Comparison of ENCODE assay signal across 16 cellular contexts in the genomic region with DNA sequence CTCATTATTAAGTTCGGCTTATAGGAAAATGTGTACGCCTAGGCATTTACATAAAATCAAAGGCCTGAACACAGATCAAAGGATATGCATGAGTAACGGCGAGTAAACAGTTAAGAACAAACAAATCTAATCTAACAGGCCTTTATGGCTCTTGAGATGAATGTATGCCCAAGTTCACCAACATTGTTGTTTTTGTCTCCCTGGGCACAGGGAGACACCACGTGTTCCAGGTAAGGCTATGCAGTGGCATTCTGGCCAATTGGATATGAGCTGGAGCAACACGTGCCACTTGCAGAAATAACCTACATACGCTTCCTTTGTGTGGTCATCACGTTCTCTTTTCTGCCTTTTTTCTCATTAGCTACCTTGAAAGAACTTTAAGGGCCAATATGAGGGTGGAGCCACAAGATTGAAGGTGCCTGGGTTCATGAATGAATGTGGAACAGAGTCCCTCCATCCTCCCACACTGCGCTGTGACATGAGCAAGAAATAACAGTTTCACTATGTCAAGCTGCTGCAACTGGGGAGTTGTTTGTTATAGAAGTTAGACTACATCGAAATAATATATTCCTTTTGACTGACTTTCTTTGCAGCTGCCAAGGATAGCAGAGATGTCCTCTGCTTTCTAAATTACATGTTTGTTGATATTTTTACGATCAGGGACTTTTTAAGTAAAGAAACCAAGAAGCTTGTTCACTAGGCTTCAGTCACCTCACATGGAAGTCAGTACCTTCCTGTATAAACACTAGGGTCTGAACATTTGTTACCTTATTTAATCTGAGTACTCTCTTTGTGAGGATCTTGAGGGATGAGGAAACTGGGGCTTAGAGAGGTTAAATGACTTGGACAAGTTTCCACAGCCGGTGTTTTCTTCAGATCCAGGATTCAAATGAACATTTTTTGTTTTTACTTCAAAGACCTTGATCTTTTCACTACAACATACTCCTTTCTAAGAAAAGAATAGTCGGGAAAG.
A peak's percentile ranks its signal among the peaks of the same experiment; 100 is the strongest.
DNase-seq lines count a peak whose midpoint lies in the region; ATAC-seq and TF ChIP-seq lines count a peak whose summit lies in the region.
"Had no signal": no experiment of that assay in that cellular context is flagged by ENCODE, and none has a peak within 500 bp of the region (broad histone marks: within the 10 kb centered on the region; RNA-seq: fewer than 3 reads in every experiment).

No MANE protein-coding gene starts in this region.

- POLR2A ChIA-PET in PC-9 (lab: Charles Lee; ENCODE audit: unreplicated experiment), result interaction anchor here (0.6 to 0.7 kb wide), 2 partner anchors 10 to 101 kb away, joined by 3 to 8 read pairs; no protein-coding TSS in a partner anchor

- TF ChIP-seq CTCF in PC-9 (conservative IDR thresholded peaks at IDR 0.05) (no peak), mesothelial cell of epicardium (IDR thresholded peaks at IDR 0.05; ENCODE audit: unreplicated experiment) (no peak)

- H3K4me3 Mint-ChIP-seq in mesothelial cell of epicardium, result no peak overlapping the region
- H3K4me3 Mint-ChIP-seq: WTC11 had no signal

- no peak overlapping the region for H3K9ac ChIP-seq in BLaER1 treated with 17β-estradiol and CSF1 and Interleukin-3, amounts not matched to agents 10 nM and 100 nM

- no peak for ATAC-seq in HG03039 (IDR thresholded peaks at IDR 0.05; ENCODE audit: unreplicated experiment)
- ATAC-seq: gastroesophageal sphincter, WTC11 had no signal

- no TSS peak for BruUV-seq in PC-9 (replicated peaks; lab: Mats Ljungman, UMichigan)

- no peak overlapping the region; a peak in 2 of 20 replicates for H3K4me3 ChIP-seq in BLaER1 treated with 17β-estradiol and CSF1 and Interleukin-3, amounts not matched to agents 10 nM and 100 nM
- H3K4me3 ChIP-seq in PC-9, result no peak overlapping the region
- H3K4me3 ChIP-seq: ascending aorta, gastroesophageal sphincter, right atrium auricular region, SK-N-MC had no signal

- CTCF ChIA-PET in PC-9 (lab: Charles Lee), result interaction anchor here (0.6 kb wide), 1 partner anchor 21 kb away, joined by 3 read pairs; no protein-coding TSS in a partner anchor

- peaks cover 20% of the 10 kb centered on the region for H3K9me3 Mint-ChIP-seq in mesothelial cell of epicardium
- H3K9me3 Mint-ChIP-seq: activated T-helper 2 cell treated with anti-CD3 and anti-CD28 coated beads, Interferon-gamma antibody, Interleukin-2, Interleukin-4, amounts not matched to agents 10 μg/mL and 5 μg/mL and 100 μg/mL, durations not matched to agents 14 hours and 24 hours and 36 hours had no signal

- no peaks in the 10 kb centered on the region for H3K9me2 ChIP-seq in PC-9 (ENCODE audit: insufficient read depth)

- peak overlapping the region; percentile 11; the same call in 1 of the 2 replicates for H2AFZ ChIP-seq in PC-9

- H3K4me1 ChIP-seq in BLaER1 treated with 17β-estradiol and CSF1 and Interleukin-3, amounts not matched to agents 10 nM and 100 nM, result peaks cover under 1 to 37% (median 26%) of the 10 kb centered on the region in 10 experiments; a peak in 18 of 20 replicates
- peaks cover 9% of the 10 kb centered on the region; the same call in 1 of the 2 replicates for H3K4me1 ChIP-seq in PC-9 (replicated peaks; ENCODE audit: insufficient read depth)

- peaks cover 18% of the 10 kb centered on the region for H3K4me1 Mint-ChIP-seq in mesothelial cell of epicardium

- H3K27me3 ChIP-seq in BLaER1 treated with 17β-estradiol and CSF1 and Interleukin-3, amounts not matched to agents 10 nM and 100 nM, result no peaks in the 10 kb centered on the region
- no peaks in the 10 kb centered on the region for H3K27me3 ChIP-seq in PC-9 (ENCODE audit: insufficient read depth, low read depth)
- H3K27me3 ChIP-seq: ascending aorta, gastroesophageal sphincter, right atrium auricular region had no signal

- intact Hi-C loops in PC-9 (cut with micrococcal nuclease; ENCODE audit: unreplicated experiment), result no loop called here

- no peaks in the 10 kb centered on the region for H3K79me2 ChIP-seq in PC-9 (ENCODE audit: low read depth)

- no peaks in the 10 kb centered on the region for H3K27me3 Mint-ChIP-seq in mesothelial cell of epicardium (ENCODE audit: low read depth)

- peak overlapping the region in 10 of 11 experiments; percentile 3 to 42 (median 22); a peak in 12 of 22 replicates for H3K4me2 ChIP-seq in BLaER1 treated with 17β-estradiol and CSF1 and Interleukin-3, amounts not matched to agents 10 nM and 100 nM
- H3K4me2 ChIP-seq in PC-9, result no peak overlapping the region

- peak overlapping the region; percentile 39 for H3K27ac Mint-ChIP-seq in mesothelial cell of epicardium
- H3K27ac Mint-ChIP-seq: activated T-helper 2 cell treated with anti-CD3 and anti-CD28 coated beads, Interferon-gamma antibody, Interleukin-2, Interleukin-4, amounts not matched to agents 10 μg/mL and 5 μg/mL and 100 μg/mL, durations not matched to agents 14 hours and 24 hours and 36 hours; WTC11 had no signal

- H3K36me3 Mint-ChIP-seq in mesothelial cell of epicardium, result peaks cover 2% of the 10 kb centered on the region

- peaks cover 0 to 21% (median 0%) of the 10 kb centered on the region in 11 experiments; a peak in 5 of 22 replicates for H3K36me3 ChIP-seq in BLaER1 treated with 17β-estradiol and CSF1 and Interleukin-3, amounts not matched to agents 10 nM and 100 nM
- H3K36me3 ChIP-seq in PC-9 (ENCODE audit: low read depth), result no peaks in the 10 kb centered on the region
- H3K36me3 ChIP-seq: ascending aorta, gastroesophageal sphincter, right atrium auricular region had no signal

- H3K27ac ChIP-seq in BLaER1 treated with 17β-estradiol and CSF1 and Interleukin-3, amounts not matched to agents 10 nM and 100 nM, result no peak overlapping the region
- H3K27ac ChIP-seq in PC-9, result no peak overlapping the region
- H3K27ac ChIP-seq: ascending aorta, gastroesophageal sphincter, HL-60, right atrium auricular region, SK-N-MC had no signal

- no peaks in the 10 kb centered on the region for H4K20me1 ChIP-seq in BLaER1 treated with 17β-estradiol and CSF1 and Interleukin-3, amounts not matched to agents 10 nM and 100 nM
- no peaks in the 10 kb centered on the region for H4K20me1 ChIP-seq in PC-9 (ENCODE audit: insufficient read depth)

- H3K9me3 ChIP-seq in BLaER1 treated with 17β-estradiol and CSF1 and Interleukin-3, amounts not matched to agents 10 nM and 100 nM (replicated peaks in 1 of 11), result peaks cover 43 to 96% (median 71%) of the 10 kb centered on the region in 11 experiments
- peaks cover 15% of the 10 kb centered on the region; the same call in 1 of the 2 replicates for H3K9me3 ChIP-seq in PC-9 (ENCODE audit: insufficient read depth, low read depth)
- H3K9me3 ChIP-seq: ascending aorta, gastroesophageal sphincter, right atrium auricular region had no signal

- peak; percentile 77 for DNase-seq in DMS53 treated with DMSO at 0.1 percent for 48 hours (lab: John Stamatoyannopoulos, UW; ENCODE audit: unreplicated experiment)
- no peak for DNase-seq in PC-9
- no peak for DNase-seq in mesothelial cell of epicardium (ENCODE audit: low spot score in 2 of 2, unreplicated experiment in 2 of 2)
- DNase-seq in NK-92 (lab: John Stamatoyannopoulos, UW; ENCODE audit: unreplicated experiment), result no peak
- no peak for DNase-seq in DMS79 treated with DMSO at 0.1 percent for 48 hours (lab: John Stamatoyannopoulos, UW)
- DNase-seq: effector CD4-positive, alpha-beta T cell; islet precursor cell had no signal

- H3F3A ChIP-seq in PC-9 (ENCODE audit: insufficient read depth, low read depth), result peaks cover 3% of the 10 kb centered on the region; the same call in 1 of the 2 replicates
